Comparison of ENCODE assay signal across 1 cellular context in the genomic region with DNA sequence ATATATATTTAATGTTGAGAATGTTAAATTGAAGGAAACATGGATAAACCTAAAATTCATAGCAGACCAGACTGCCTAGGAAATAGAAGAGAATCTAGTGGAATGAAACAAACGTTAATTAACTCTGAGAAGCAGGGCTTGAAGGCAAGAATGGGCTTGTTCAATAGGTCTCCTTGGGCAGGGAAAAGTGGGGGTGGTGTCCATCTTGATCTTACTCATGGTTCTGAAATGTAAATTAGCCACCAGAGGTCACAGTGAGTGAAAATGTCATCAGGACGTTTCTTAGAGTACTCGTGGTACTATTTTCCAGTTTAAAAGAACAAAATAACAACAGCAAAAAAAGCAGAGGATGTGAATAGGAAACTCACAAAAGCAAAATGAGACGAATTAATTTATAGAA.
TF ChIP-seq lines count a peak whose summit lies in the region.

No MANE protein-coding gene starts in this region.

TF ChIP-seq in IMR-90, 13 proteins besides CTCF, POLR2A, EP300 and RAD21:
- TF ChIP-seq BHLHE40 (IDR thresholded peaks at IDR 0.05; ENCODE audit: low read depth, low read length): no peak
- TF ChIP-seq NFE2L2 (IDR thresholded peaks at IDR 0.05; ENCODE audit: low read depth, low read length): no peak
- no peak for TF ChIP-seq MXI1 (IDR thresholded peaks at IDR 0.05; ENCODE audit: borderline replicate concordance, low read depth, low read length)
- no peak for TF ChIP-seq MAZ (IDR thresholded peaks at IDR 0.05; ENCODE audit: borderline replicate concordance, low read depth, low read length)
- peak; percentile 13; the same call in 1 of the 2 replicates for TF ChIP-seq FOS (IDR thresholded peaks at IDR 0.05; ENCODE audit: low read depth, low read length)
- no peak for TF ChIP-seq RCOR1 (IDR thresholded peaks at IDR 0.05; ENCODE audit: insufficient replicate concordance, low read length)
- no peak for TF ChIP-seq CEBPB (IDR thresholded peaks at IDR 0.05; ENCODE audit: low read depth, low read length)
- no peak for TF ChIP-seq SMC3 (IDR thresholded peaks at IDR 0.05; ENCODE audit: low read depth, low read length)
